In the genomic region with DNA sequence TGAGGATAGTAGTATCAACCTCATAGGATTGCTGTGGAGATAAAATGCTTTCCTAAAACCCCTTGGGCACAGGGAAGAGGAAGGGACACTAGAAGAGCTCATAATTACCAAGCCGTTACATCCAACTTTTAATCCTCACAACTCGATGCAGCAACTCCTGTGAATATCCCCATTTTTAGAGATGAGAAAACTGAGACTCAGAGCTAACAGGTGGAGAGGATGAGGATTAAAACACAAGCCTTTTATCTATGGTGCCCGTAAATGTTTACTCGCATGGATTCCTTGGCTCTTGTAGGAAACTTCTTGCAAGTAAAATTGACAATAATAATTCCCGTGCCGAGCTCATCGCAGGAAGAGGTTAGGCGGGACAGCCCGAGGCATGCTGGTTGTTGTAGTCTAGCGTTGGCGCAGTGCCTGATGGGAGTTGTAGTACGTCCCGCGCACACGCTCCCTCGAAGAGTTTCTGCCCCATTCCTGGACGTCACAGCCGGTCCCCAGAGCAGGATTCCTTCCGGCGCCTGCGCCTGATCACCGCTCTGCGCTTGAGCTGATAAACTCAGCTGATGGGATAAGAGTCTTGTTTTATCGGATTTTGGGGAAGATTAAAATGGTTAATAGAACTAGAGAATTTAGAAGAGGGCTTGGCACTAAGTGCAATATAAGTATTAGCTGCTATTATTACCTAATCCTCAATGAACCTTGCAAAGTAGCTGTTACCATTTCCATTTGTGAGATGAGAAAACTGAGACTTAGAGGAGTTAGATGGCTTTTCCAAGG, we compare ENCODE assay signal across 1 cellular context.
TF ChIP-seq lines count a peak whose summit lies in the region.

No MANE protein-coding gene starts in this region.

TF ChIP-seq in HEK293, 187 proteins besides CTCF, POLR2A, EP300 and RAD21 (continued from another document):
- no peak for TF ChIP-seq BCL6B (tag by site-specific recombination; IDR thresholded peaks at IDR 0.05)
- 0 out of 2 replicates have a peak, but pooled peaks have one; percentile 14 for TF ChIP-seq ZNF600 (tag by site-specific recombination; IDR thresholded peaks at IDR 0.05)
